Comparison of ENCODE assay signal across 12 cellular contexts in genomic region chr7:44636041-44636580, GRCh38. TPM values are rescaled to one million over a fixed set of nuclear protein-coding genes. Genes with fewer than 3 reads are reported as not detected.
DNase-seq lines count a peak whose midpoint lies in the region; ATAC-seq and TF ChIP-seq lines count a peak whose summit lies in the region.
"Had no signal": no experiment of that assay in that cellular context is flagged by ENCODE, and none has a peak within 500 bp of the region (broad histone marks: within the 10 kb centered on the region; RNA-seq: fewer than 3 reads in every experiment).

No MANE protein-coding gene starts in this region.

- no peak overlapping the region for H3K4me3 ChIP-seq in CD4-positive, alpha-beta memory T cell (ENCODE audit: low read length in 2 of 2)
- H3K4me3 ChIP-seq in OCI-LY3 (ENCODE audit: low read length), result no peak overlapping the region
- H3K4me3 ChIP-seq in coronary artery, result no peak overlapping the region

- no peak for TF ChIP-seq CTCF in OCI-LY3 (IDR thresholded peaks at IDR 0.05; ENCODE audit: low read depth, low read length)
- TF ChIP-seq CTCF in coronary artery (IDR thresholded peaks at IDR 0.05), result no peak
- no peak for TF ChIP-seq CTCF in natural killer cell (IDR thresholded peaks at IDR 0.05)

- POLR2A ChIA-PET in CD4-positive, alpha-beta memory T cell (lab: Charles Lee; ENCODE audit: partially characterized antibody), result interaction anchor here (0.7 to 29.4 kb wide), 10 partner anchors 17 to 250 kb away, joined by 3 to 1226 read pairs (median 6); partner anchors contain the start of genes DDX56, OGDH, PPIA and PURB

- no peaks in the 10 kb centered on the region for H4K20me1 ChIP-seq in OCI-LY3 (ENCODE audit: insufficient read depth, low read length)

- H3K9me3 ChIP-seq in CD4-positive, alpha-beta memory T cell (ENCODE audit: control insufficient read depth in 1 of 2, low read length in 2 of 2), result no peaks in the 10 kb centered on the region
- no peaks in the 10 kb centered on the region for H3K9me3 ChIP-seq in OCI-LY3 (ENCODE audit: insufficient read depth, low read length)

- peak overlapping the region in 6 of 8 donors; percentile 12 to 88 (median 34) for H3K4me3 Mint-ChIP-seq in CD4-positive, alpha-beta memory T cell
- H3K4me3 Mint-ChIP-seq in natural killer cell, result peak overlapping the region; percentile 60

- intact Hi-C loops in CD4-positive, alpha-beta memory T cell (cut with micrococcal nuclease), result no loop called here
- intact Hi-C loops in natural killer cell (cut with micrococcal nuclease), result loop anchor here (10.0 kb wide), 1 partner anchor 109 kb away; the partner anchor contains the start of gene ZMIZ2

- H3K79me2 ChIP-seq in OCI-LY3 (ENCODE audit: low read length), result peaks cover 63% of the 10 kb centered on the region

- H3K27ac Mint-ChIP-seq in CD4-positive, alpha-beta memory T cell, result peak overlapping the region; percentile 97 to 100 (median 100)
- peak overlapping the region; percentile 94 to 96 for H3K27ac Mint-ChIP-seq in natural killer cell

- H3K27me3 ChIP-seq in CD4-positive, alpha-beta memory T cell (ENCODE audit: insufficient read depth, low read length), result no peaks in the 10 kb centered on the region
- no peaks in the 10 kb centered on the region for H3K27me3 ChIP-seq in OCI-LY3 (ENCODE audit: low read depth, low read length)

- no peaks in the 10 kb centered on the region for H3K27me3 Mint-ChIP-seq in CD4-positive, alpha-beta memory T cell
- no peaks in the 10 kb centered on the region for H3K27me3 Mint-ChIP-seq in natural killer cell (ENCODE audit: low read depth in 2 of 2)

- H3K36me3 ChIP-seq in CD4-positive, alpha-beta memory T cell (ENCODE audit: insufficient read depth, low read length), result no peaks in the 10 kb centered on the region
- peaks cover 14% of the 10 kb centered on the region for H3K36me3 ChIP-seq in OCI-LY3 (replicated peaks; ENCODE audit: low read depth, low read length)

- H3K36me3 Mint-ChIP-seq in CD4-positive, alpha-beta memory T cell, result peaks cover 8 to 17% of the 10 kb centered on the region in 2 donors
- H3K36me3 Mint-ChIP-seq in natural killer cell, result no peaks in the 10 kb centered on the region

- H3K4me1 Mint-ChIP-seq in CD4-positive, alpha-beta memory T cell, result peaks cover 65 to 95% (median 87%) of the 10 kb centered on the region in 4 donors
- H3K4me1 Mint-ChIP-seq in natural killer cell, result peaks cover 82% of the 10 kb centered on the region in 2 donors

- ATAC-seq in natural killer cell (no peak), HG03108 (IDR thresholded peaks at IDR 0.05; ENCODE audit: unreplicated experiment) (no peak)
- ATAC-seq: activated T-cell treated with anti-CD3 and anti-CD28 coated beads, Interleukin-2, amount 50 U/mL, for 72 hours had no signal

- H3K27ac ChIP-seq in CD4-positive, alpha-beta memory T cell (ENCODE audit: low read depth, low read length), result peak overlapping the region; percentile 96
- no peak overlapping the region for H3K27ac ChIP-seq in OCI-LY3 (ENCODE audit: low read length)
- H3K27ac ChIP-seq in coronary artery, result peak overlapping the region in 1 of 2 donors; percentile 26

- no peak for DNase-seq in CD4-positive, alpha-beta memory T cell
- DNase-seq in coronary artery (ENCODE audit: low spot score) (peak; percentile 65), natural killer cell (no peak), NCI-H526 (lab: John Stamatoyannopoulos, UW) (no peak), NOMO-1 treated with DMSO at 0.1 percent for 48 hours (lab: John Stamatoyannopoulos, UW; ENCODE audit: unreplicated experiment) (no peak), SKM-1 treated with dmso at 0.1 percent for 144 hours (lab: John Stamatoyannopoulos, UW; ENCODE audit: unreplicated experiment) (no peak)
- DNase-seq: activated T-cell treated with anti-CD3 and anti-CD28 coated beads, Interleukin-2, amount 50 U/mL, for 72 hours; KBM-7; NCI-H226 had no signal

- H3K9me3 Mint-ChIP-seq in CD4-positive, alpha-beta memory T cell, result peaks cover 0 to 2% (median 0%) of the 10 kb centered on the region in 8 donors
- no peaks in the 10 kb centered on the region for H3K9me3 Mint-ChIP-seq in natural killer cell
- H3K9me3 Mint-ChIP-seq: activated T-cell treated with anti-CD3 and anti-CD28 coated beads, Interleukin-2, amount 50 U/mL, for 72 hours; nephron had no signal

- no peak overlapping the region for H3K9ac ChIP-seq in OCI-LY3 (ENCODE audit: low read length)

- CTCF ChIA-PET in CD4-positive, alpha-beta memory T cell (lab: Charles Lee; ENCODE audit: partially characterized antibody), result interaction anchor here (0.6 to 6.8 kb wide), 5 partner anchors 11 to 288 kb away, joined by 3 to 48 read pairs (median 3); partner anchors contain the start of gene OGDH

- H2AFZ ChIP-seq in OCI-LY3 (ENCODE audit: low read depth, low read length), result no peak overlapping the region

- H3K4me2 ChIP-seq in OCI-LY3 (ENCODE audit: low read length), result peak overlapping the region; percentile 97; the same call in 1 of the 2 replicates

- H3K4me1 ChIP-seq in CD4-positive, alpha-beta memory T cell (ENCODE audit: insufficient read depth, low read length), result peaks cover 98% of the 10 kb centered on the region
- peaks cover 93% of the 10 kb centered on the region for H3K4me1 ChIP-seq in OCI-LY3 (ENCODE audit: low read length)

RNA-seq across cellular contexts. Expression of gene OGDH, which starts 29.7 kb away (rescaled TPM):
- total RNA-seq in CD4-positive, alpha-beta memory T cell, result 100 to 1,000 TPM; 116 to 126 TPM
- polyA plus RNA-seq in CD4-positive, alpha-beta memory T cell, result 10 to 100 TPM; 42.2 to 61.6 TPM
- total RNA-seq in natural killer cell, result 10 to 100 TPM; 69.2 to 86.7 (median 81.4) TPM

RNA-seq across cellular contexts. Expression of gene TMED4, which starts 54.1 kb away (rescaled TPM):
- 100 to 1,000 TPM; 108 to 110 TPM for total RNA-seq in CD4-positive, alpha-beta memory T cell
- polyA plus RNA-seq in CD4-positive, alpha-beta memory T cell, result 10 to 100 TPM; 65.4 to 68.1 TPM
- 100 to 1,000 TPM in 1 of 3 donors, 10 to 100 TPM in 2; 93.1 to 101 (median 94.1) TPM for total RNA-seq in natural killer cell
